ENCODE assay signal across 8 cellular contexts in genomic region chr20:63829943-63830820, GRCh38. TPM values are rescaled to one million over a fixed set of nuclear protein-coding genes. Genes with fewer than 3 reads are reported as not detected.
DNase-seq lines count a peak whose midpoint lies in the region; ATAC-seq and TF ChIP-seq lines count a peak whose summit lies in the region.

No MANE protein-coding gene starts in this region.

- in situ Hi-C loops in brain microvascular endothelial cell (cut with HindIII; ENCODE audit: low pct_ligation_motif_present, low sequenced_read_pairs) (no loop called here), transverse colon (cut with MboI; ENCODE audit: low pct_ligation_motif_present in 1 of 4, low pct_unique_long_range_greater_than_20kb in 1 of 4, low sequenced_read_pairs in 3 of 4) (no loop called here)

- H3K4me3 ChIP-seq in CD8-positive, alpha-beta memory T cell (ENCODE audit: low read length), result peak overlapping the region; percentile 42
- H3K4me3 ChIP-seq in brain microvascular endothelial cell (ENCODE audit: low read depth, low read length) (peak overlapping the region; percentile 60), right lobe of liver (peak overlapping the region; percentile 28 to 46 (median 44)), transverse colon (peak overlapping the region; percentile 32 to 55 (median 50))

- TF ChIP-seq EP300 in transverse colon (IDR thresholded peaks at IDR 0.05; ENCODE audit: low read depth), result no peak

- POLR2A ChIA-PET in CD8-positive, alpha-beta memory T cell (lab: Charles Lee), result interaction anchor here (0.6 kb wide), 1 partner anchor 320 kb away, joined by 4 read pairs; no protein-coding TSS in a partner anchor

- ATAC-seq in HG03342 (IDR thresholded peaks at IDR 0.05; ENCODE audit: unreplicated experiment), result peak; percentile 7
- no peak for ATAC-seq in right lobe of liver

- H3K36me3 Mint-ChIP-seq in CD8-positive, alpha-beta memory T cell, result peaks cover 0 to 6% (median 1%) of the 10 kb centered on the region in 3 donors

- TF ChIP-seq POLR2A in right lobe of liver (IDR thresholded peaks at IDR 0.05) (no peak), transverse colon (IDR thresholded peaks at IDR 0.05) (no peak)

- H3K9me3 Mint-ChIP-seq in CD8-positive, alpha-beta memory T cell, result peaks cover 0 to 3% (median 0%) of the 10 kb centered on the region in 5 donors

- 8% methylated on average over 32 of the region's 95 CpGs for WGBS in right lobe of liver (ENCODE audit: insufficient coverage, low coverage, low lambda C conversion rate, missing lambda C conversion rate)
- 2 to 3% methylated on average over 9 to 64 of the region's 95 CpGs for WGBS in transverse colon (ENCODE audit: low coverage in 1 of 2), 2 donors

- H3K27me3 ChIP-seq in CD8-positive, alpha-beta memory T cell (ENCODE audit: insufficient read depth, low read length, poor library complexity, severe bottlenecking), result peaks cover 24% of the 10 kb centered on the region
- H3K27me3 ChIP-seq in brain microvascular endothelial cell (replicated peaks) (peaks cover 4% of the 10 kb centered on the region), right lobe of liver (no peaks in the 10 kb centered on the region), transverse colon (peaks cover 64% of the 10 kb centered on the region)

- no peaks in the 10 kb centered on the region for H3K36me3 ChIP-seq in CD8-positive, alpha-beta memory T cell (ENCODE audit: insufficient read depth, low read length)
- H3K36me3 ChIP-seq in brain microvascular endothelial cell (replicated peaks) (no peaks in the 10 kb centered on the region), right lobe of liver (no peaks in the 10 kb centered on the region), transverse colon (no peaks in the 10 kb centered on the region)

- DNase-seq in CD8-positive, alpha-beta memory T cell, result no peak
- DNase-seq in brain microvascular endothelial cell, result peak; percentile 12
- no peak for DNase-seq in right lobe of liver
- DNase-seq in transverse colon, result no peak
- no peak for DNase-seq in GM19238 (ENCODE audit: insufficient read length, low spot score)
- DNase-seq in activated CD8-positive, alpha-beta memory T cell treated with anti-CD3 and anti-CD28 coated beads for 24 hours, result no peak
- DNase-seq in SIG-M5 treated with dmso at 0.1 percent for 504 hours (lab: John Stamatoyannopoulos, UW; ENCODE audit: unreplicated experiment), result no peak

- H3K27me3 Mint-ChIP-seq in CD8-positive, alpha-beta memory T cell, result peaks cover 41 to 42% of the 10 kb centered on the region in 2 donors

- no peak for TF ChIP-seq CTCF in brain microvascular endothelial cell (IDR thresholded peaks at IDR 0.05; ENCODE audit: low read depth, low read length, missing control alignments)
- TF ChIP-seq CTCF in right lobe of liver (IDR thresholded peaks at IDR 0.05), result no peak
- no peak for TF ChIP-seq CTCF in transverse colon (IDR thresholded peaks at IDR 0.05)

- H3K4me1 Mint-ChIP-seq in CD8-positive, alpha-beta memory T cell, result peaks cover 10% of the 10 kb centered on the region in 3 donors

- CTCF ChIA-PET in CD8-positive, alpha-beta memory T cell (lab: Charles Lee), result no interaction called here

- H3K27ac Mint-ChIP-seq in CD8-positive, alpha-beta memory T cell, result peak overlapping the region in 3 of 8 donors; percentile 43 to 84 (median 48)

- H3K4me1 ChIP-seq in CD8-positive, alpha-beta memory T cell (ENCODE audit: insufficient read depth, low read length), result peaks cover 9% of the 10 kb centered on the region
- H3K4me1 ChIP-seq in right lobe of liver (no peaks in the 10 kb centered on the region), transverse colon (peaks cover 5 to 37% (median 33%) of the 10 kb centered on the region in 4 donors)

- H3K4me3 Mint-ChIP-seq in CD8-positive, alpha-beta memory T cell, result peak overlapping the region; percentile 82 to 92 (median 87)

- H3K27ac ChIP-seq in CD8-positive, alpha-beta memory T cell (ENCODE audit: low read depth, low read length), result no peak overlapping the region
- no peak overlapping the region for H3K27ac ChIP-seq in brain microvascular endothelial cell
- H3K27ac ChIP-seq in right lobe of liver, result peak overlapping the region in 2 of 3 donors; percentile 40 to 57
- peak overlapping the region; percentile 59 to 74 (median 68) for H3K27ac ChIP-seq in transverse colon

- H3K9me3 ChIP-seq in CD8-positive, alpha-beta memory T cell (ENCODE audit: low read length), result no peaks in the 10 kb centered on the region
- H3K9me3 ChIP-seq in right lobe of liver (no peaks in the 10 kb centered on the region), transverse colon (no peaks in the 10 kb centered on the region)

- intact Hi-C loops in right lobe of liver (cut with DNase I) (no loop called here), transverse colon (cut with DNase I; ENCODE audit: low total_unique reads) (no loop called here)

RNA-seq across cellular contexts. Expression of gene ZBTB46, which starts 0.9 kb away (rescaled TPM):
- total RNA-seq in CD8-positive, alpha-beta memory T cell, result under 1 TPM; 0.31 to 0.39 TPM
- 0.08 TPM for polyA plus RNA-seq in CD8-positive, alpha-beta memory T cell
- total RNA-seq in right lobe of liver, result 1 to 10 TPM; 1.2 to 4.2 (median 2.4) TPM
- 1 to 10 TPM; 2.3 to 6.0 (median 5.3) TPM for total RNA-seq in transverse colon

RNA-seq across cellular contexts. Expression of gene ABHD16B, which starts 31.1 kb away (rescaled TPM):
- not detected for total RNA-seq in CD8-positive, alpha-beta memory T cell
- polyA plus RNA-seq in CD8-positive, alpha-beta memory T cell, result not detected
- not detected for total RNA-seq in right lobe of liver
- not detected for total RNA-seq in transverse colon

RNA-seq across cellular contexts. Expression of gene TPD52L2, which starts 34.9 kb away (rescaled TPM):
- 10 to 100 TPM; 60.0 to 64.4 TPM for total RNA-seq in CD8-positive, alpha-beta memory T cell
- 72.1 TPM for polyA plus RNA-seq in CD8-positive, alpha-beta memory T cell
- total RNA-seq in right lobe of liver (10 to 100 TPM; 20.1 to 46.8 (median 30.5) TPM), transverse colon (10 to 100 TPM; 40.8 to 67.0 (median 62.6) TPM)

Comparison
In these comparisons a context has a peak if more than half of its experiments do, and no peak if none do; other contexts are left out.
1. H3K27ac ChIP-seq: peak in right lobe of liver (2 of 3) and transverse colon (4 of 4); none in CD8-positive, alpha-beta memory T cell (single experiment) and brain microvascular endothelial cell (single experiment).
2. Peak in every context shown above with its lines, with median percentiles within 50 percentile points of each other: H3K4me3 ChIP-seq.